8 cellular contexts compared by ENCODE assay signal in genomic region chr19:37906868-37907734, GRCh38. TPM values are rescaled to one million over a fixed set of nuclear protein-coding genes. Genes with fewer than 3 reads are reported as not detected.
DNase-seq lines count a peak whose midpoint lies in the region; ATAC-seq, FAIRE-seq and TF ChIP-seq lines count a peak whose summit lies in the region.

Gene SIPA1L3 (plus strand): TSS chr19:37907208. CDS start chr19:38081566, 174,358 bp downstream.

- H2AFZ ChIP-seq in OCI-LY1 (ENCODE audit: low read length) (no peak within 1 kb of the TSS), endothelial cell of umbilical vein (ENCODE audit: low read depth, low read length) (peak within 1 kb of the TSS; percentile 98)

- intact Hi-C loops in Calu3 (cut with micrococcal nuclease; ENCODE audit: unreplicated experiment) (loop anchor here (2.0 to 10.0 kb wide), 3 partner anchors 26 to 108 kb away; no protein-coding TSS in a partner anchor), endothelial cell of umbilical vein (cut with micrococcal nuclease) (loop anchor here (1.0 to 2.0 kb wide), 4 partner anchors 54 to 137 kb away; no protein-coding TSS in a partner anchor)

- DNase-seq in Calu3 = peak; percentile 98
- peak; percentile 95 for DNase-seq in activated CD8-positive, alpha-beta memory T cell treated with anti-CD3 and anti-CD28 coated beads, Interleukin-2, amount 50 U/mL, for 48 hours
- peak; percentile 97 for DNase-seq in endothelial cell of umbilical vein (ENCODE audit: low read depth, low spot score)
- peak; percentile 93 for DNase-seq in middle frontal gyrus (ENCODE audit: extremely low spot score, low spot score)
- DNase-seq in stimulated activated CD8-positive, alpha-beta memory T cell treated with anti-CD3 and anti-CD28 coated beads, Interleukin-4, amount 100 ng/mL, for 1 hour (ENCODE audit: low read depth in 2 of 2, low spot score in 1 of 2) = peak; percentile 78 to 87

- H3K4me3 ChIP-seq in HUES64 (ENCODE audit: low read length) (peak within 1 kb of the TSS; percentile 91), OCI-LY1 (ENCODE audit: low read depth, low read length, poor library complexity, severe bottlenecking) (peak within 1 kb of the TSS; percentile 98), endothelial cell of umbilical vein (replicated peaks in 1 of 3; ENCODE audit: insufficient read depth in 1 of 3, low read depth in 1 of 3, low read length in 3 of 3) (peak within 1 kb of the TSS; percentile 40 to 99 (median 83))

- FAIRE-seq in endothelial cell of umbilical vein (lab: Jason Lieb, UNC) = peak; percentile 93

- H3K27ac ChIP-seq in HUES64 (ENCODE audit: low read depth, low read length) (peak within 1 kb of the TSS; percentile 85), OCI-LY1 (ENCODE audit: low read depth, low read length, poor library complexity, severe bottlenecking) (peak within 1 kb of the TSS; percentile 95), endothelial cell of umbilical vein (ENCODE audit: insufficient read depth, low read depth, low read length) (peak within 1 kb of the TSS; percentile 50)

- H3K9me3 ChIP-seq in HUES64 (ENCODE audit: insufficient read depth, low read depth, low read length) (no peaks in the 10 kb centered on the region), OCI-LY1 (ENCODE audit: low read length) (no peaks in the 10 kb centered on the region), endothelial cell of umbilical vein (replicated peaks; ENCODE audit: control insufficient read depth, insufficient read depth, low read length) (no peaks in the 10 kb centered on the region)

- peak within 1 kb of the TSS; percentile 98 for H3K4me3 Mint-ChIP-seq in Calu3 (ENCODE audit: low read depth, unreplicated experiment)

- H3K9me1 ChIP-seq in endothelial cell of umbilical vein (replicated peaks; ENCODE audit: control insufficient read depth, extremely low read depth, insufficient read depth, low read length) = no peaks in the 10 kb centered on the region

- peaks cover 22% of the 10 kb centered on the region for H3K4me1 Mint-ChIP-seq in Calu3 (ENCODE audit: low read depth, unreplicated experiment)

- H3F3A ChIP-seq in OCI-LY1 (ENCODE audit: insufficient read depth, low read length) = 0 out of 2 replicates have a peak, but pooled peaks cover 7% of the 10 kb centered on the region

- ATAC-seq in GM21447 (IDR thresholded peaks at IDR 0.05; ENCODE audit: unreplicated experiment) = peak; percentile 81

- H3K36me3 ChIP-seq in HUES64 (ENCODE audit: insufficient read depth, low read length) = no peaks in the 10 kb centered on the region
- no peaks in the 10 kb centered on the region for H3K36me3 ChIP-seq in OCI-LY1 (ENCODE audit: insufficient read depth, low read length)
- no peaks in the 10 kb centered on the region for H3K36me3 ChIP-seq in endothelial cell of umbilical vein (ENCODE audit: control insufficient read depth in 2 of 2, extremely low read depth in 1 of 2, insufficient read depth in 2 of 2, low read length in 2 of 2)

- no peaks in the 10 kb centered on the region for H4K20me1 ChIP-seq in OCI-LY1 (ENCODE audit: insufficient read depth, low read length)
- no peaks in the 10 kb centered on the region for H4K20me1 ChIP-seq in endothelial cell of umbilical vein (replicated peaks; ENCODE audit: control insufficient read depth, extremely low read depth, insufficient read depth, low read length)

- H3K79me2 ChIP-seq in OCI-LY1 (ENCODE audit: insufficient read depth, low read length) (peaks cover 31% of the 10 kb centered on the region), endothelial cell of umbilical vein (ENCODE audit: control insufficient read depth, insufficient read depth, low read length) (peaks cover 44% of the 10 kb centered on the region)

- H3K27me3 ChIP-seq in HUES64 (ENCODE audit: insufficient read depth, low read length) (no peaks in the 10 kb centered on the region), OCI-LY1 (ENCODE audit: insufficient read depth, low read length) (no peaks in the 10 kb centered on the region), endothelial cell of umbilical vein (ENCODE audit: control insufficient read depth in 2 of 2, insufficient read depth in 2 of 2, low read length in 2 of 2) (no peaks in the 10 kb centered on the region)

- H3K9me2 ChIP-seq in OCI-LY1 (ENCODE audit: low read depth, low read length) = no peaks in the 10 kb centered on the region

- TF ChIP-seq POLR2A in endothelial cell of umbilical vein (IDR thresholded peaks at IDR 0.05; ENCODE audit: low read depth, low read length) = peak; percentile 82

- POLR2A ChIA-PET in endothelial cell of umbilical vein (lab: Charles Lee) = interaction anchor here (0.6 to 1.9 kb wide), 5 partner anchors 10 to 727 kb away, joined by 3 to 25 read pairs (median 4); no protein-coding TSS in a partner anchor

- H3K36me3 Mint-ChIP-seq in Calu3 (ENCODE audit: insufficient read depth, unreplicated experiment) = peaks cover 32% of the 10 kb centered on the region

- H3K9ac ChIP-seq in HUES64 (ENCODE audit: low read depth, low read length) = peak within 1 kb of the TSS; percentile 77
- peak within 1 kb of the TSS; percentile 92 for H3K9ac ChIP-seq in OCI-LY1 (ENCODE audit: low read length)
- H3K9ac ChIP-seq in endothelial cell of umbilical vein (replicated peaks; ENCODE audit: extremely low read depth, insufficient read depth, low read length) = peak within 1 kb of the TSS; percentile 76

- WGBS in HUES64 = under 1% methylated on average over 96 of the region's 96 CpGs

- TF ChIP-seq CTCF in Calu3 (IDR thresholded peaks at IDR 0.05; ENCODE audit: unreplicated experiment) (no peak), OCI-LY1 (IDR thresholded peaks at IDR 0.05; ENCODE audit: low read length) (no peak), endothelial cell of umbilical vein (IDR thresholded peaks at IDR 0.05; ENCODE audit: extremely low read depth in 1 of 2, insufficient read depth in 1 of 2, low read depth in 1 of 2, low read length in 2 of 2) (no peak)

- BruUV-seq in Calu3 (replicated peaks; lab: Mats Ljungman, UMichigan) (no TSS peak), endothelial cell of umbilical vein (replicated peaks; lab: Mats Ljungman, UMichigan) (no TSS peak)

- CTCF ChIA-PET in Calu3 (lab: Charles Lee) (interaction anchor here (0.6 to 3.6 kb wide), 11 partner anchors 17 to 429 kb away, joined by 3 to 40 read pairs (median 3); partner anchors contain the start of gene CATSPERG), endothelial cell of umbilical vein (lab: Charles Lee) (interaction anchor here (0.7 to 8.4 kb wide), 10 partner anchors 10 to 328 kb away, joined by 3 to 145 read pairs (median 5); no protein-coding TSS in a partner anchor)

- H3K4me1 ChIP-seq in HUES64 (ENCODE audit: insufficient read depth, low read length) (peaks cover 20% of the 10 kb centered on the region), OCI-LY1 (ENCODE audit: insufficient read depth, low read length, severe bottlenecking) (peaks cover 74% of the 10 kb centered on the region), endothelial cell of umbilical vein (ENCODE audit: control insufficient read depth, extremely low read depth, insufficient read depth, low read length) (peaks cover 15% of the 10 kb centered on the region)

- H3K27ac Mint-ChIP-seq in Calu3 (ENCODE audit: unreplicated experiment) = peak within 1 kb of the TSS; percentile 87

- H3K4me2 ChIP-seq in OCI-LY1 (ENCODE audit: low read length) = peak within 1 kb of the TSS; percentile 94
- H3K4me2 ChIP-seq in endothelial cell of umbilical vein (ENCODE audit: insufficient read depth, low read length) = peak within 1 kb of the TSS; percentile 83

- dilution Hi-C loops in endothelial cell of umbilical vein (cut with MboI; ENCODE audit: extremely low pct_ligation_motif_present, low sequenced_read_pairs) = no loop called here

- no peaks in the 10 kb centered on the region for H3K9me3 Mint-ChIP-seq in Calu3 (ENCODE audit: low read depth, unreplicated experiment)

- H3K27me3 Mint-ChIP-seq in Calu3 (ENCODE audit: unreplicated experiment) = no peaks in the 10 kb centered on the region

TF ChIP-seq in endothelial cell of umbilical vein, 7 proteins besides CTCF, POLR2A, EP300 and RAD21:
- TF ChIP-seq MYC (IDR thresholded peaks at IDR 0.05; ENCODE audit: low read depth, low read length) (no peak), MAX (IDR thresholded peaks at IDR 0.05; ENCODE audit: insufficient read depth, insufficient read length) (peak; percentile 13), EZH2 (IDR thresholded peaks at IDR 0.05; ENCODE audit: borderline replicate concordance, low read depth, low read length, severe bottlenecking) (no peak), GATA2 (IDR thresholded peaks at IDR 0.05; ENCODE audit: insufficient read depth, insufficient read length, low read depth, low read length) (no peak), FOS (IDR thresholded peaks at IDR 0.05; ENCODE audit: borderline replicate concordance, insufficient read depth, low read length) (no peak), JUN (IDR thresholded peaks at IDR 0.05; ENCODE audit: borderline replicate concordance, insufficient read depth, insufficient read length, low read depth) (no peak), POLR2AphosphoS5 (IDR thresholded peaks at IDR 0.05; ENCODE audit: insufficient read depth, low read depth, low read length) (peak; percentile 46)

RNA-seq across cellular contexts. Expression of gene SIPA1L3, which starts in this region (rescaled TPM):
- 115 and 127 TPM in 2 replicates for total RNA-seq in Calu3 (2022)
- polyA plus RNA-seq in HUES64 (2013, experiment 1 of 2) = 11.8 TPM
- polyA plus RNA-seq in HUES64 (2013, experiment 2 of 2) = 14.6 TPM
- total RNA-seq in endothelial cell of umbilical vein = 44.4 and 47.2 TPM in 2 replicates
- 7.1 and 14.2 TPM in 2 replicates for polyA plus RNA-seq in endothelial cell of umbilical vein
- 7.4 and 7.9 TPM in 2 replicates for polyA plus RNA-seq in endothelial cell of umbilical vein (2011; cell fraction: cytosol; rRNA removed)
- 14.7 and 16.0 TPM in 2 replicates for polyA plus RNA-seq in endothelial cell of umbilical vein (2011; cell fraction: nucleus; rRNA removed)
- 17.1 and 25.7 TPM in 2 replicates for polyA plus RNA-seq in endothelial cell of umbilical vein (2012)
- polyA minus RNA-seq in endothelial cell of umbilical vein = 45.6 and 79.2 TPM in 2 replicates
- polyA minus RNA-seq in endothelial cell of umbilical vein (2011; cell fraction: cytosol; rRNA and poly(A)+ RNA removed) = 16.5 TPM
- polyA minus RNA-seq in endothelial cell of umbilical vein (2011; cell fraction: nucleus; rRNA and poly(A)+ RNA removed) = 42.6 and 52.7 TPM in 2 replicates

Comparison
In these comparisons a context has a peak if more than half of its experiments do, and no peak if none do; other contexts are left out.
1. Peak in every context shown above with its lines: DNase-seq, ATAC-seq, H3K4me3 ChIP-seq and H3K27ac ChIP-seq.